21 cellular contexts compared by ENCODE assay signal in genomic region chr14:31967669-31967975, GRCh38.
DNase-seq lines count a peak whose midpoint lies in the region; ATAC-seq and TF ChIP-seq lines count a peak whose summit lies in the region.
"Had no signal": no experiment of that assay in that cellular context is flagged by ENCODE, and none has a peak within 500 bp of the region (broad histone marks: within the 10 kb centered on the region; RNA-seq: fewer than 3 reads in every experiment).

No MANE protein-coding gene starts in this region.

- no peak overlapping the region for H2AK5ac ChIP-seq in mesenchymal stem cell (ENCODE audit: low read length, severe bottlenecking)

- ATAC-seq in GM19438 (IDR thresholded peaks at IDR 0.05; ENCODE audit: low read depth, unreplicated experiment) (peak; percentile 39), left cardiac atrium (no peak), heart left ventricle (no peak)
- ATAC-seq: activated CD8-positive, alpha-beta T cell treated with anti-CD3 and anti-CD28 coated beads for 36 hours; activated naive CD8-positive, alpha-beta T cell treated with anti-CD3 and anti-CD28 coated beads, Interleukin-2, amount 50 U/mL, for 24 hours; body of pancreas had no signal

- H3K4me1 ChIP-seq in mammary epithelial cell (ENCODE audit: insufficient read depth, low read length) (peaks cover 34% of the 10 kb centered on the region), mesenchymal stem cell (ENCODE audit: control insufficient read depth, insufficient read depth, low read depth, low read length) (peaks cover 25% of the 10 kb centered on the region), heart left ventricle (peaks cover 0 to 50% (median 28%) of the 10 kb centered on the region in 12 donors)

- peaks cover 35% of the 10 kb centered on the region for H3K4me1 Mint-ChIP-seq in Calu3 (ENCODE audit: low read depth, unreplicated experiment)
- peaks cover 7% of the 10 kb centered on the region for H3K4me1 Mint-ChIP-seq in activated CD4-positive, alpha-beta T cell treated with anti-CD3 and anti-CD28 coated beads, Interleukin-2, amount 10 ng/mL, durations not matched to agents 24 days and 14 days
- H3K4me1 Mint-ChIP-seq: activated naive CD8-positive, alpha-beta T cell treated with anti-CD3 and anti-CD28 coated beads, Interleukin-2, amount 50 U/mL, for 24 hours had no signal

- no peak overlapping the region for H3K4me3 Mint-ChIP-seq in Calu3 (ENCODE audit: low read depth, unreplicated experiment)
- H3K4me3 Mint-ChIP-seq in activated CD4-positive, alpha-beta T cell treated with anti-CD3 and anti-CD28 coated beads, Interleukin-2, amount 10 ng/mL, durations not matched to agents 24 days and 14 days: no peak overlapping the region
- H3K4me3 Mint-ChIP-seq: activated CD8-positive, alpha-beta T cell treated with anti-CD3 and anti-CD28 coated beads for 36 hours; activated naive CD8-positive, alpha-beta T cell treated with anti-CD3 and anti-CD28 coated beads, Interleukin-2, amount 50 U/mL, for 24 hours had no signal

- H4K91ac ChIP-seq in mesenchymal stem cell (ENCODE audit: low read length): no peak overlapping the region

- H3K36me3 ChIP-seq in mammary epithelial cell (ENCODE audit: insufficient read depth, low read length) (no peaks in the 10 kb centered on the region), mesenchymal stem cell (ENCODE audit: control insufficient read depth in 1 of 2, insufficient read depth in 2 of 2, low read depth in 1 of 2, low read length in 2 of 2) (no peaks in the 10 kb centered on the region), heart left ventricle (no peaks in the 10 kb centered on the region)
- H3K36me3 ChIP-seq: BLaER1 treated with 17β-estradiol and CSF1 and Interleukin-3, amounts not matched to agents 10 nM and 100 nM had no signal

- H3K23ac ChIP-seq in mesenchymal stem cell (ENCODE audit: low read length in 2 of 2): no peak overlapping the region

- no peaks in the 10 kb centered on the region for H3K27me3 Mint-ChIP-seq in Calu3 (ENCODE audit: unreplicated experiment)
- H3K27me3 Mint-ChIP-seq in activated CD4-positive, alpha-beta T cell treated with anti-CD3 and anti-CD28 coated beads, Interleukin-2, amount 10 ng/mL, durations not matched to agents 24 days and 14 days: no peaks in the 10 kb centered on the region
- H3K27me3 Mint-ChIP-seq: activated CD8-positive, alpha-beta T cell treated with anti-CD3 and anti-CD28 coated beads for 36 hours; activated naive CD8-positive, alpha-beta T cell treated with anti-CD3 and anti-CD28 coated beads, Interleukin-2, amount 50 U/mL, for 24 hours had no signal

- DNase-seq in Calu3: no peak
- no peak for DNase-seq in mammary epithelial cell
- DNase-seq in mesenchymal stem cell: no peak
- no peak for DNase-seq in left cardiac atrium
- no peak for DNase-seq in heart left ventricle
- no peak for DNase-seq in activated CD4-positive, alpha-beta T cell treated with anti-CD3 and anti-CD28 coated beads, Interleukin-2, amount 10 ng/mL, durations not matched to agents 24 days and 14 days
- DNase-seq in germinal center (ENCODE audit: low spot score): no peak
- DNase-seq: activated CD8-positive, alpha-beta T cell treated with anti-CD3 and anti-CD28 coated beads for 36 hours; activated effector memory CD4-positive, alpha-beta T cell treated with anti-CD3 and anti-CD28 coated beads, Interleukin-2, amount 50 U/mL, for 16 hours; activated naive CD8-positive, alpha-beta T cell treated with anti-CD3 and anti-CD28 coated beads, Interleukin-2, amount 50 U/mL, for 24 hours; activated T-cell treated with anti-CD3 and anti-CD28 coated beads for 4 hours; body of pancreas; erythroblast; GOT3; Karpas-422; NCI-H526; SIG-M5; stimulated activated naive CD4-positive, alpha-beta T cell treated with Interleukin-2 at 50 U/mL for 16 hours; SW 1271 had no signal

- H3K36me3 Mint-ChIP-seq in Calu3 (ENCODE audit: insufficient read depth, unreplicated experiment): peaks cover 7% of the 10 kb centered on the region
- H3K36me3 Mint-ChIP-seq in activated CD4-positive, alpha-beta T cell treated with anti-CD3 and anti-CD28 coated beads, Interleukin-2, amount 10 ng/mL, durations not matched to agents 24 days and 14 days (ENCODE audit: low read depth): no peaks in the 10 kb centered on the region

- H3K79me1 ChIP-seq in mesenchymal stem cell (replicated peaks; ENCODE audit: low read length, poor library complexity, severe bottlenecking): no peaks in the 10 kb centered on the region

- H2BK12ac ChIP-seq in mesenchymal stem cell (ENCODE audit: low read length in 2 of 2): peak overlapping the region; percentile 21 to 25

- H3K4me2 ChIP-seq in mammary epithelial cell (ENCODE audit: insufficient read depth, low read depth, low read length): no peak overlapping the region
- H3K4me2 ChIP-seq in mesenchymal stem cell (ENCODE audit: low read length, poor library complexity, severe bottlenecking): no peak overlapping the region

- no peak for TF ChIP-seq CTCF in Calu3 (IDR thresholded peaks at IDR 0.05; ENCODE audit: unreplicated experiment)
- TF ChIP-seq CTCF in mammary epithelial cell (conservative IDR thresholded peaks at IDR 0.05 in 1 of 2, IDR thresholded peaks at IDR 0.05 in 1 of 2; ENCODE audit: extremely low read depth in 1 of 2, insufficient read depth in 1 of 2, low read depth in 1 of 2, low read length in 2 of 2): no peak
- no peak for TF ChIP-seq CTCF in heart left ventricle (IDR thresholded peaks at IDR 0.05)

- H2AFZ ChIP-seq in mammary epithelial cell (ENCODE audit: low read depth, low read length): peak overlapping the region; percentile 70
- H2AFZ ChIP-seq in mesenchymal stem cell (ENCODE audit: low read depth, low read length): no peak overlapping the region

- intact Hi-C loops in Calu3 (cut with micrococcal nuclease; ENCODE audit: unreplicated experiment): no loop called here
- intact Hi-C loops in mammary epithelial cell (cut with micrococcal nuclease): no loop called here
- intact Hi-C loops in left cardiac atrium (cut with DNase I): no loop called here
- intact Hi-C loops in heart left ventricle (cut with DNase I): no loop called here
- intact Hi-C loops in activated CD4-positive, alpha-beta T cell treated with anti-CD3 and anti-CD28 coated beads, Interleukin-2, amount 10 ng/mL, durations not matched to agents 24 days and 14 days (cut with micrococcal nuclease): no loop called here

- H3K18ac ChIP-seq in mesenchymal stem cell (ENCODE audit: low read depth in 1 of 2, low read length in 2 of 2): no peak overlapping the region

- H3K4me3 ChIP-seq in mammary epithelial cell (replicated peaks in 1 of 3; ENCODE audit: insufficient read depth in 1 of 3, low read depth in 2 of 3, low read length in 3 of 3): no peak overlapping the region
- H3K4me3 ChIP-seq in mesenchymal stem cell (ENCODE audit: insufficient read depth in 1 of 2, low read depth in 1 of 2, low read length in 2 of 2): no peak overlapping the region
- no peak overlapping the region for H3K4me3 ChIP-seq in heart left ventricle
- H3K4me3 ChIP-seq: BLaER1 treated with 17β-estradiol and CSF1 and Interleukin-3, amounts not matched to agents 10 nM and 100 nM; body of pancreas had no signal

- CTCF ChIA-PET in Calu3 (lab: Charles Lee): no interaction called here
- CTCF ChIA-PET in mammary epithelial cell (lab: Charles Lee; ENCODE audit: low non-redundant PET): interaction anchor here (0.6 kb wide), 1 partner anchor 83 kb away, joined by 4 read pairs; no protein-coding TSS in a partner anchor

- H3K27me3 ChIP-seq in mammary epithelial cell (ENCODE audit: insufficient read depth, low read length) (no peaks in the 10 kb centered on the region), mesenchymal stem cell (ENCODE audit: control insufficient read depth in 1 of 2, insufficient read depth in 1 of 2, low read length in 2 of 2) (peaks cover 0 to 36% of the 10 kb centered on the region in 2 experiments), heart left ventricle (no peaks in the 10 kb centered on the region)
- H3K27me3 ChIP-seq: BLaER1 treated with 17β-estradiol and CSF1 and Interleukin-3, amounts not matched to agents 10 nM and 100 nM; body of pancreas had no signal

- BruUV-seq in Calu3 (replicated peaks; lab: Mats Ljungman, UMichigan) (no TSS peak), mammary epithelial cell (replicated peaks; lab: Mats Ljungman, UMichigan) (no TSS peak)

- H3K9me3 ChIP-seq in mammary epithelial cell (replicated peaks; ENCODE audit: insufficient read depth, low read length) (no peaks in the 10 kb centered on the region), mesenchymal stem cell (ENCODE audit: control insufficient read depth, low read length) (peaks cover 14% of the 10 kb centered on the region), heart left ventricle (peaks cover 0 to 17% (median 7%) of the 10 kb centered on the region in 12 donors)
- H3K9me3 ChIP-seq: body of pancreas had no signal

- H4K20me1 ChIP-seq in mammary epithelial cell (ENCODE audit: insufficient read depth, low read length): no peaks in the 10 kb centered on the region
- H4K20me1 ChIP-seq: BLaER1 treated with 17β-estradiol and CSF1 and Interleukin-3, amounts not matched to agents 10 nM and 100 nM had no signal

- no peak overlapping the region for H2BK120ac ChIP-seq in mesenchymal stem cell (ENCODE audit: low read depth, low read length)

- H3K27ac Mint-ChIP-seq in Calu3 (ENCODE audit: unreplicated experiment): peak overlapping the region; percentile 15
- H3K27ac Mint-ChIP-seq in activated CD4-positive, alpha-beta T cell treated with anti-CD3 and anti-CD28 coated beads, Interleukin-2, amount 10 ng/mL, durations not matched to agents 24 days and 14 days: no peak overlapping the region
- H3K27ac Mint-ChIP-seq: activated CD8-positive, alpha-beta T cell treated with anti-CD3 and anti-CD28 coated beads for 36 hours; activated naive CD8-positive, alpha-beta T cell treated with anti-CD3 and anti-CD28 coated beads, Interleukin-2, amount 50 U/mL, for 24 hours had no signal

- dilution Hi-C loops in mammary epithelial cell (cut with HindIII; ENCODE audit: low sequenced_read_pairs): loop anchor here (5.0 kb wide), 1 partner anchor 65 kb away; no protein-coding TSS in a partner anchor

- no peak overlapping the region for H3K9ac ChIP-seq in mammary epithelial cell (ENCODE audit: insufficient read depth, low read length)
- H3K9ac ChIP-seq in mesenchymal stem cell (ENCODE audit: low read length): no peak overlapping the region
- H3K9ac ChIP-seq: BLaER1 treated with 17β-estradiol and CSF1 and Interleukin-3, amounts not matched to agents 10 nM and 100 nM had no signal

- H2BK15ac ChIP-seq in mesenchymal stem cell (ENCODE audit: low read depth, poor library complexity, severe bottlenecking): no peak overlapping the region

- no peak overlapping the region for H4K8ac ChIP-seq in mesenchymal stem cell (ENCODE audit: low read length)

- H3K27ac ChIP-seq in mammary epithelial cell (ENCODE audit: insufficient read depth, low read depth, low read length): no peak overlapping the region
- H3K27ac ChIP-seq in mesenchymal stem cell (ENCODE audit: low read length, poor library complexity, severe bottlenecking): peak overlapping the region; percentile 78
- H3K27ac ChIP-seq in heart left ventricle: no peak overlapping the region

- no peaks in the 10 kb centered on the region for H3K79me2 ChIP-seq in mammary epithelial cell (ENCODE audit: insufficient read depth, low read length)

- TF ChIP-seq POLR2A in heart left ventricle (IDR thresholded peaks at IDR 0.05): no peak

- H3K4ac ChIP-seq in mesenchymal stem cell (ENCODE audit: low read depth in 1 of 2, low read length in 2 of 2): no peak overlapping the region

- in situ Hi-C loops in mammary epithelial cell (cut with MboI; ENCODE audit: low sequenced_read_pairs in 2 of 2): no loop called here

- H3K14ac ChIP-seq in mesenchymal stem cell (ENCODE audit: low read length in 2 of 2): no peak overlapping the region

- H3K9me3 Mint-ChIP-seq in Calu3 (ENCODE audit: low read depth, unreplicated experiment): no peaks in the 10 kb centered on the region
- peaks cover 7% of the 10 kb centered on the region for H3K9me3 Mint-ChIP-seq in activated CD4-positive, alpha-beta T cell treated with anti-CD3 and anti-CD28 coated beads, Interleukin-2, amount 10 ng/mL, durations not matched to agents 24 days and 14 days
- H3K9me3 Mint-ChIP-seq: activated naive CD8-positive, alpha-beta T cell treated with anti-CD3 and anti-CD28 coated beads, Interleukin-2, amount 50 U/mL, for 24 hours had no signal

- no peak overlapping the region for H2BK5ac ChIP-seq in mesenchymal stem cell (ENCODE audit: low read depth, low read length, poor library complexity, severe bottlenecking)
